In the genomic region with DNA sequence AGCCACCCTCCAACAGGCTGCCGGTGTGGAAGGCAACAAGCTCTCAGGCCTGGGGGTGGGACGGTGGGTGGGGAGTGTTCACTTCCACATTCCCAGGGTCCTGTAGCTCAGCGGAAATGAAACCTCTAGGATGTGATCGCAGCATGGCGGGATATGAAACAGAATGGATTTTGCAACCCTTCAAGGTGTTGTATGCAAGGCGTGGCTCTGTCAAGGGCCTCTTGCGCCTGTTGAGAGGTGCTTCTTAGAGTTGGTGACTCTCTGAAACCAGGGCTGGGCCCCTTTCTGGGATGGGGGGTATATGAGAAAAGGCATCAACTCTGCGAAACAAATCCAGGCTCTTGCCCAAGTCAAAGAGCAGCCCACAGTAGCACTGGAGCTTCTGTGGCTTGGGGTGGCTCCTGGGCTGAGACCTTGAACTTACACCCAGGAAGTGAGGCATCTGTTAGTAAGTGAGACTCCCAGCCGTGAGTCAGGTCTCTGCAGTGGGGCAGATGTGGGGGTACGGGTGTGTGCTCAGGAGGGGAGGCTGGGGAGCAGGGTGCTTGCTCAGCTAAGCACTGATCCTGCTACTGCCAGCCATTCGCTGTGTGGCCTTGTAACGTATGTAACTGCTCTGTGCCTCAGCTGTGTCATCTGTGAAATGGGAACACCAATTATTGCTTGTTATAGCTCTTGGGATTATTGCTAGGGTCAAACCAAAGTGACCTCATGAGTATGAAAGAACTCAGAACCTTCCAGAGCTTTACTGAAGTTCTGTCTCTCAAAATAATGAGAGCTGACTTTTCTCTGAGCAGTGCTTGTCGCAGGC, we compare ENCODE assay signal across 1 cellular context.
TF ChIP-seq lines count a peak whose summit lies in the region.

No MANE protein-coding gene starts in this region.

TF ChIP-seq in HCT116, 20 proteins besides CTCF, POLR2A, EP300 and RAD21:
- TF ChIP-seq, protein P1, sequence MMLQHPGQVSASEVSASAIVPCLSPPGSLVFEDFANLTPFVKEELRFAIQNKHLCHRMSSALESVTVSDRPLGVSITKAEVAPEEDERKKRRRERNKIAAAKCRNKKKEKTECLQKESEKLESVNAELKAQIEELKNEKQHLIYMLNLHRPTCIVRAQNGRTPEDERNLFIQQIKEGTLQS (IDR thresholded peaks at IDR 0.05), result no peak
- no peak for TF ChIP-seq CEBPB (IDR thresholded peaks at IDR 0.05; ENCODE audit: low read depth)
